9 cellular contexts compared by ENCODE assay signal in the genomic region with DNA sequence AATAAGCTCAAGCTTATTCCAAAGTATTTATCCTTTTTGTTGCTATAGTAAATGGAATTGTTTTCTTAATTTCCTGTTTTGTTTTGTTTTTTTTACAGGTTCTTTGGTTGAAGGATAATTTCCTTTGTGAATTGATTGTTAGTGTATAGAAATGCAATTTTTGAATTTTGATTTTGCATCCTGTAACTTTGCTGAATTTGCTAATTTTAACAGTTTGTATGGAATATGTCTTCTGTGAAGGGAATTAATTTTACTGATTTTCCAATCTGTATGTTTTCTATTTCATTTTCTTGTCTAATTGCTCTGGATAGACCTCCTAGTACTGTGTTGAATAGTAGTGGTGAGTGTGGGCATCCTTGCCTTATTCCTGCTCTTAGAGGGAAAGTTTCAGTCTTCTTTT.
"Had no signal": no experiment of that assay in that cellular context is flagged by ENCODE, and none has a peak within 500 bp of the region (broad histone marks: within the 10 kb centered on the region; RNA-seq: fewer than 3 reads in every experiment).

No MANE protein-coding gene starts in this region.

- H3K27ac ChIP-seq: GM23248, HL-60, KMS-11 had no signal

- DNase-seq: GOT3, H9, HCEC 1CT, Karpas-422, KBM-7 had no signal

- H2AFZ ChIP-seq: GM23248 had no signal

- H3K4me2 ChIP-seq: KMS-11 had no signal

- ATAC-seq: HepG2 had no signal

- H3K4me3 Mint-ChIP-seq: H9 had no signal

- H3K4me1 Mint-ChIP-seq: H9 had no signal

- FAIRE-seq: HepG2 had no signal

- H3K27ac Mint-ChIP-seq: H9 had no signal

- H3K4me3 ChIP-seq: GM23248 had no signal

- H3K9ac ChIP-seq: GM23248, KMS-11 had no signal
